Comparison of ENCODE assay signal across 8 cellular contexts in the genomic region with DNA sequence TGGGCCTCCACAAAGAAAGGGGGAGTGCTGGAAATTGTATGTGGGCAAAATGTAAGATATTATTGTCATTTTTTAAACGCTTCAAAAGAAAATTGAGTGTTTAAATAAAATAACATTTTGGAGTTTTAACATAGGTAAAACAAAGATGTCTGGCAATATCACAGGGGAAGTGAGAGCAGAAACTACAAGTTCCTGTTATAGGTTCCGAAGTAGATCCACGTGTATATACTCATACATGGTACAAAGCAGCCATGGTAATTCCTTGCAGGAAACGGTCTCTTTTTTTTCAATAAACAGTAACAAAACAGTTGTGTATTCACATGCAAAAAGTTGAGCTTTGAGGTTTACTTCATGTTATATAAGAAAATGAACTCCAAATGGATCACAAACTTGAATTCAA.
"Had no signal": no experiment of that assay in that cellular context is flagged by ENCODE, and none has a peak within 500 bp of the region (broad histone marks: within the 10 kb centered on the region; RNA-seq: fewer than 3 reads in every experiment).

No MANE protein-coding gene starts in this region.

- H3K27ac ChIP-seq: GM23248 had no signal

- H3K9ac ChIP-seq: GM23248 had no signal

- ATAC-seq: HCT116, K562 had no signal

- DNase-seq: GM23248, H7, HFFc6, IMR-90 had no signal

- H2AFZ ChIP-seq: GM23248 had no signal

- H3K4me1 ChIP-seq: HAP-1 had no signal

- H3K9me3 ChIP-seq: HAP-1 had no signal

- H3K36me3 ChIP-seq: HAP-1 had no signal

- H3K4me3 ChIP-seq: GM23248, HAP-1, K562 had no signal

- FAIRE-seq: HTR-8/SVneo, K562 had no signal
